ENCODE assay signal across 1 cellular context in genomic region chr7:64794171-64794844, GRCh38.
TF ChIP-seq lines count a peak whose summit lies in the region.

TSS of gene ZNF138 (plus strand) at chr7:64794428. CDS start at chr7:64794569, 141 bp downstream.

TF ChIP-seq in K562, 482 proteins besides CTCF, POLR2A, EP300 and RAD21 (continued from another document and continues in another):
- TF ChIP-seq CHD7 (IDR thresholded peaks at IDR 0.05; ENCODE audit: low read depth, low read length), result no peak
- 0 out of 2 replicates have a peak, but pooled peaks have one; percentile 32 for TF ChIP-seq CBFB (CRISPR knock-in tag; IDR thresholded peaks at IDR 0.05)
- no peak for TF ChIP-seq ZNF583 (CRISPR knock-in tag; IDR thresholded peaks at IDR 0.05)
- no peak for TF ChIP-seq NR3C1 (CRISPR knock-in tag; IDR thresholded peaks at IDR 0.05)
- peak; percentile 76 for TF ChIP-seq ETV1 (tag; conservative IDR thresholded peaks at IDR 0.05; ENCODE audit: low read depth)
- no peak for TF ChIP-seq MEF2A (IDR thresholded peaks at IDR 0.05; ENCODE audit: control insufficient read depth, low read depth, low read length)
- TF ChIP-seq MLLT1 (IDR thresholded peaks at IDR 0.05), result peak in 1 of 2 experiments; percentile 83; a peak in 1 of 4 replicates
- TF ChIP-seq FOXK1 (CRISPR knock-in tag; IDR thresholded peaks at IDR 0.05; ENCODE audit: borderline replicate concordance), result no peak
- TF ChIP-seq ZNF232 (CRISPR knock-in tag; IDR thresholded peaks at IDR 0.05), result no peak
- peak; percentile 10 for TF ChIP-seq PRDM10 (IDR thresholded peaks at IDR 0.05; ENCODE audit: partially characterized antibody)
- peak in 1 of 2 experiments; percentile 68; a peak in 1 of 4 replicates for TF ChIP-seq SRF (CRISPR knock-in tag; IDR thresholded peaks at IDR 0.05)
- no peak for TF ChIP-seq BRD4 (IDR thresholded peaks at IDR 0.05)
- no peak for TF ChIP-seq ZNF586 (CRISPR knock-in tag; conservative IDR thresholded peaks at IDR 0.05)
- TF ChIP-seq ZMIZ1 (IDR thresholded peaks at IDR 0.05; ENCODE audit: low read depth in 2 of 2, low read length in 2 of 2), result peak in 1 of 2 experiments; percentile 71; a peak in 2 of 4 replicates
- peak; percentile 65; the same call in 1 of the 2 replicates for TF ChIP-seq BHLHE40 (IDR thresholded peaks at IDR 0.05; ENCODE audit: low read length)
- no peak for TF ChIP-seq ETV6 (IDR thresholded peaks at IDR 0.05; ENCODE audit: borderline replicate concordance in 1 of 2, low read depth in 2 of 2, low read length in 1 of 2)
- TF ChIP-seq ETV6 (CRISPR knock-in tag; IDR thresholded peaks at IDR 0.05; ENCODE audit: borderline replicate concordance), result no peak
- TF ChIP-seq CHAMP1 (IDR thresholded peaks at IDR 0.05), result peak; percentile 99
- TF ChIP-seq ZNF764 (CRISPR knock-in tag; IDR thresholded peaks at IDR 0.05; ENCODE audit: low read depth), result no peak
- TF ChIP-seq TBP (optimal IDR thresholded peaks at IDR 0.05; ENCODE audit: low read depth, low read length), result peak; percentile 79
- TF ChIP-seq C11orf30 (IDR thresholded peaks at IDR 0.05; ENCODE audit: low read depth), result peak; percentile 76
- peak in 1 of 2 experiments; percentile 43; a peak in 1 of 4 replicates for TF ChIP-seq NONO (IDR thresholded peaks at IDR 0.05; ENCODE audit: low read depth in 2 of 2, low read length in 1 of 2)
- TF ChIP-seq ZNF445 (CRISPR knock-in tag; IDR thresholded peaks at IDR 0.05; ENCODE audit: low read depth), result no peak
- TF ChIP-seq DACH1 (IDR thresholded peaks at IDR 0.05; ENCODE audit: partially characterized antibody), result no peak
- TF ChIP-seq NRF1 (conservative IDR thresholded peaks at IDR 0.05 in 1 of 2, IDR thresholded peaks at IDR 0.05 in 1 of 2), result peak; percentile 63 to 71
- no peak for TF ChIP-seq SRSF1 (IDR thresholded peaks at IDR 0.05; ENCODE audit: low read depth, low read length)
- peak; percentile 94 for TF ChIP-seq ATF7 (IDR thresholded peaks at IDR 0.05)
- TF ChIP-seq ZNF436 (CRISPR knock-in tag; IDR thresholded peaks at IDR 0.05), result no peak
- no peak for TF ChIP-seq CREB3L1 (IDR thresholded peaks at IDR 0.05; ENCODE audit: borderline replicate concordance, low read depth)
- no peak for TF ChIP-seq NFATC3 (IDR thresholded peaks at IDR 0.05)
